27 cellular contexts compared by ENCODE assay signal in the genomic region with DNA sequence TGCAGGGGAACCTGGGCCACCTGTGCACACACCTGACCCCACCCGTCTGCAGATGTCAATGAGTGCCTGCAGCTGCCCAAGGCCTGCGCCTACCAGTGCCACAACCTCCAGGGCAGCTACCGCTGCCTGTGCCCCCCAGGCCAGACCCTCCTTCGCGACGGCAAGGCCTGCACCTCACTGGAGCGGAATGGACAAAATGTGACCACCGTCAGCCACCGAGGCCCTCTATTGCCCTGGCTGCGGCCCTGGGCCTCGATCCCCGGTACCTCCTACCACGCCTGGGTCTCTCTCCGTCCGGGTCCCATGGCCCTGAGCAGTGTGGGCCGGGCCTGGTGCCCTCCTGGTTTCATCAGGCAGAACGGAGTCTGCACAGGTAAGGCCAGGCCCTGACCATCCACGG. TPM values are rescaled to one million over a fixed set of nuclear protein-coding genes. Genes with fewer than 3 reads are reported as not detected.
"Had no signal": no experiment of that assay in that cellular context is flagged by ENCODE, and none has a peak within 500 bp of the region (broad histone marks: within the 10 kb centered on the region; RNA-seq: fewer than 3 reads in every experiment).

No MANE protein-coding gene starts in this region.

- ATAC-seq: left colon; left lung; lower lobe of right lung; naive thymus-derived CD8-positive, alpha-beta T cell; pancreas; right lobe of liver; stimulated activated memory B cell treated with anti-CD40 and anti-IgM and Interleukin-4, amounts not matched to agents 10 μg/mL and 1 μg/mL and 100 μg/mL, for 72 hours; stimulated activated naive CD8-positive, alpha-beta T cell treated with anti-CD3 and anti-CD28 coated beads, Interleukin-15, amount 100 ng/mL, for 72 hours had no signal

- H3K36me3 ChIP-seq: left lung, lower lobe of right lung, neutrophil, pancreas, prostate gland, right lobe of liver, tibial nerve, upper lobe of left lung, vagina had no signal

- H3K4me3 ChIP-seq: left lung, lower lobe of right lung, pancreas, prostate gland, right lobe of liver, smooth muscle cell, tibial nerve, upper lobe of left lung, vagina had no signal

- H3K9me3 ChIP-seq: lower lobe of right lung, neutrophil, pancreas, prostate gland, right lobe of liver, vagina had no signal

- H3K27ac ChIP-seq: left lung, lower lobe of right lung, neutrophil, pancreas, prostate gland, right lobe of liver, tibial nerve, upper lobe of left lung, vagina had no signal

- H3K27me3 ChIP-seq: right lobe of liver, vagina had no signal

- DNase-seq: hypothalamus; immature natural killer cell; kidney; left colon; lower lobe of right lung; mammary epithelial cell; mesenchymal stem cell; naive thymus-derived CD8-positive, alpha-beta T cell; occipital lobe; retina; right lobe of liver; stimulated activated CD4-positive, alpha-beta T cell treated with anti-CD3 and anti-CD28 coated beads, Interleukin-1b, Interleukin-23, amount 100 ng/mL, for 48 hours; stimulated activated CD4-positive, alpha-beta T cell treated with anti-CD3 and anti-CD28 coated beads, Interleukin-2, amount 100 ng/mL, for 48 hours; stimulated activated CD4-positive, alpha-beta T cell treated with anti-CD3 and anti-CD28 coated beads, Interleukin-4, amount 100 ng/mL, for 4 hours; stimulated activated CD8-positive, alpha-beta memory T cell treated with anti-CD3 and anti-CD28 coated beads, Interleukin-4, amount 100 ng/mL, for 48 hours; stimulated activated naive CD4-positive, alpha-beta T cell treated with Interleukin-2 at 50 U/mL for 16 hours; stimulated activated naive CD8-positive, alpha-beta T cell treated with anti-CD3 and anti-CD28 coated beads, Interleukin-15, amount 100 ng/mL, for 72 hours; substantia nigra; upper lobe of left lung had no signal

- H3K4me2 ChIP-seq: smooth muscle cell had no signal

RNA-seq across cellular contexts. Expression of a gene that starts 14.5 kb away (rescaled TPM):
- total RNA-seq: naive thymus-derived CD8-positive, alpha-beta T cell had no signal
- polyA plus RNA-seq: immature natural killer cell; naive thymus-derived CD8-positive, alpha-beta T cell had no signal
